Comparison of ENCODE assay signal across 17 cellular contexts in the genomic region with DNA sequence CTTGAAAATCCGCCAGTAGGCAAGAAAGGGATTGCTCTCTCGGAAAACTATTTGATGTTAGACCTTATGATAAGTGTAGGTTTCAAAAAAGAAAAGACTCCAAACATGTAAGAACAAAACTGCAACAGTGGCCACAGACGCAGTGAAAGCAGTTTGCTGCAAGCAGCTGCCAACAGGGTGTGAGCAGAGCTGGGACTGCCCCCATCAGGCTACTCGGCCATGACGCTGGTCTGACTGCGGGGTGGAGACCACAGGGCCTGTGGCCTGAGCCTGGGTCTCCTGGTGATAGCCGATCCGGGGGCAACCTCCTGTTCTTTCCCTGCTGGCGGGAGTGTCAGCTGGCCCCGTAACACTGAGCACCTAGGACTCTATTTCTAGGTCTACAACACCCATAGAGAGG.
DNase-seq lines count a peak whose midpoint lies in the region; ATAC-seq and TF ChIP-seq lines count a peak whose summit lies in the region.
"Had no signal": no experiment of that assay in that cellular context is flagged by ENCODE, and none has a peak within 500 bp of the region (broad histone marks: within the 10 kb centered on the region; RNA-seq: fewer than 3 reads in every experiment).

No MANE protein-coding gene starts in this region.

- H3K27ac ChIP-seq in RWPE1, result peak overlapping the region; percentile 93
- H3K27ac ChIP-seq: colonic mucosa, neutrophil had no signal

- peak overlapping the region; percentile 76 for H3K27ac Mint-ChIP-seq in neural crest cell (ENCODE audit: unreplicated experiment)
- H3K27ac Mint-ChIP-seq: activated CD8-positive, alpha-beta memory T cell treated with anti-CD3 and anti-CD28 coated beads, Interleukin-2, amount 10 ng/mL, durations not matched to agents 7 days and 5 days; activated naive CD8-positive, alpha-beta T cell treated with anti-CD3 and anti-CD28 coated beads, Interleukin-2, amount 10 ng/mL, durations not matched to agents 7 days and 5 days had no signal

- H3K9me3 Mint-ChIP-seq in neural crest cell, result peaks cover 3% of the 10 kb centered on the region

- H3K4me1 Mint-ChIP-seq in neural crest cell, result peaks cover 3% of the 10 kb centered on the region
- H3K4me1 Mint-ChIP-seq: activated CD8-positive, alpha-beta memory T cell treated with anti-CD3 and anti-CD28 coated beads, Interleukin-2, amount 10 ng/mL, durations not matched to agents 7 days and 5 days; activated naive CD8-positive, alpha-beta T cell treated with anti-CD3 and anti-CD28 coated beads, Interleukin-2, amount 10 ng/mL, durations not matched to agents 7 days and 5 days had no signal

- ATAC-seq in GM21447 (IDR thresholded peaks at IDR 0.05; ENCODE audit: unreplicated experiment) (peak; percentile 61), HG03460 (IDR thresholded peaks at IDR 0.05; ENCODE audit: unreplicated experiment) (no peak)
- ATAC-seq: activated CD8-positive, alpha-beta memory T cell treated with anti-CD3 and anti-CD28 coated beads, Interleukin-2, amount 10 ng/mL, durations not matched to agents 7 days and 5 days; foreskin keratinocyte had no signal

- DNase-seq in GM13977 (ENCODE audit: low spot score) (peak; percentile 82), RWPE1 (ENCODE audit: low spot score) (no peak), neural crest cell (ENCODE audit: low read depth, low spot score) (no peak), RPMI8226 (no peak)
- no peak for DNase-seq in activated CD4-positive, alpha-beta T cell treated with anti-CD3 and anti-CD28 coated beads, Interleukin-2, amount 50 U/mL, for 48 hours
- DNase-seq in activated CD4-positive, alpha-beta T cell treated with anti-CD3 and anti-CD28 coated beads for 48 hours, result no peak
- DNase-seq: activated CD8-positive, alpha-beta memory T cell treated with anti-CD3 and anti-CD28 coated beads, Interleukin-2, amount 10 ng/mL, durations not matched to agents 7 days and 5 days; activated naive CD8-positive, alpha-beta T cell treated with anti-CD3 and anti-CD28 coated beads, Interleukin-2, amount 10 ng/mL, durations not matched to agents 7 days and 5 days; colonic mucosa; foreskin keratinocyte; NCI-H1105 treated with DMSO at 0.1 percent for 48 hours; NCI-H510A treated with DMSO at 0.1 percent for 48 hours; SIG-M5; small intestine had no signal

- POLR2A ChIA-PET in RWPE1 (lab: Yijun Ruan, JAX; ENCODE audit: low non-redundant PET), result no interaction called here

- no peaks in the 10 kb centered on the region for H3K27me3 Mint-ChIP-seq in neural crest cell (ENCODE audit: low read depth)
- H3K27me3 Mint-ChIP-seq: activated naive CD8-positive, alpha-beta T cell treated with anti-CD3 and anti-CD28 coated beads, Interleukin-2, amount 10 ng/mL, durations not matched to agents 7 days and 5 days had no signal

- CTCF ChIA-PET in RWPE1 (lab: Yijun Ruan, JAX), result interaction anchor here (0.7 kb wide), 1 partner anchor 16 kb away, joined by 4 read pairs; no protein-coding TSS in a partner anchor

- H3K4me3 Mint-ChIP-seq in neural crest cell, result no peak overlapping the region
- H3K4me3 Mint-ChIP-seq: activated CD8-positive, alpha-beta memory T cell treated with anti-CD3 and anti-CD28 coated beads, Interleukin-2, amount 10 ng/mL, durations not matched to agents 7 days and 5 days; activated naive CD8-positive, alpha-beta T cell treated with anti-CD3 and anti-CD28 coated beads, Interleukin-2, amount 10 ng/mL, durations not matched to agents 7 days and 5 days had no signal

- in situ Hi-C loops in GM13977 (cut with MboI; ENCODE audit: low pct_unique_long_range_greater_than_20kb, low sequenced_read_pairs, unreplicated experiment), result no loop called here

- H3K36me3 Mint-ChIP-seq in neural crest cell (ENCODE audit: low read depth), result peaks cover 65% of the 10 kb centered on the region

- TF ChIP-seq CTCF in GM13977 (IDR thresholded peaks at IDR 0.05; ENCODE audit: extremely low read depth, insufficient read depth, missing control alignments), result peak; percentile 21
- no peak for TF ChIP-seq CTCF in RWPE1 (conservative IDR thresholded peaks at IDR 0.05; ENCODE audit: low read depth)
- no peak for TF ChIP-seq CTCF in neural crest cell (conservative IDR thresholded peaks at IDR 0.05)
